Comparison of ENCODE assay signal across 8 cellular contexts in the genomic region with DNA sequence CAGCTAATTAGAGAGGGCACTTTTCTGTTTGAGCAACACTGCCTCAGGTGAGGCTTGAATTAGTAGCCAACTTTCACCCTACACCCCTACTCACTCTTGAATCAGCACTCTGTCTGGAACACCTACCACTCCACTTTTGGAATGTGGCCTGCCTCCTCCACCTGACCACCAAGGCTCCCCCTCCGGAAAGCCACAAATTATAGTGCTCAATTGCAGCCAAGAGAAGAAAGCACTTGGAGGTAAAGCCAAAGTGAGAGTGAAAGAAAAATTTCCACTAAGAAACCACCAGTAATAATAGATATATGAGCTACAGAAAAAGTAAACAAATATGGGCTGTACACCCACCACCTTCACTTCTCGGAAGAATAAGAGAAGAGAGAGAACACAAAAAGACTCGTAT. TPM values are rescaled to one million over a fixed set of nuclear protein-coding genes. Genes with fewer than 3 reads are reported as not detected.
A peak's percentile ranks its signal among the peaks of the same experiment; 100 is the strongest.
DNase-seq lines count a peak whose midpoint lies in the region; ATAC-seq and TF ChIP-seq lines count a peak whose summit lies in the region.

No MANE protein-coding gene starts in this region.

- H4K20me1 ChIP-seq in HCT116 (ENCODE audit: insufficient read depth): no peaks in the 10 kb centered on the region

- H3K9me3 ChIP-seq in HCT116 (ENCODE audit: control insufficient read depth in 1 of 2, insufficient read depth in 1 of 2, low read depth in 1 of 2, low read length in 2 of 2) (no peaks in the 10 kb centered on the region), ascending aorta (no peaks in the 10 kb centered on the region)

- H3K9ac ChIP-seq in HCT116 (ENCODE audit: low read length): no peak overlapping the region

- H3K9me3 Mint-ChIP-seq in mesothelial cell of epicardium: no peaks in the 10 kb centered on the region

- TF ChIP-seq RAD21 in HCT116 (IDR thresholded peaks at IDR 0.05; ENCODE audit: low read depth): no peak

- H3K27ac ChIP-seq in HCT116 (ENCODE audit: low read depth, low read length) (peak overlapping the region; percentile 23; the same call in 1 of the 2 replicates), ascending aorta (no peak overlapping the region)

- peaks cover 33 to 37% of the 10 kb centered on the region in 2 experiments; a peak in 3 of 4 replicates for H3K4me1 ChIP-seq in HCT116 (ENCODE audit: control insufficient read depth in 1 of 2, insufficient read depth in 2 of 2, low read length in 2 of 2)
- H3K4me1 ChIP-seq in ascending aorta: peaks cover 0 to 6% of the 10 kb centered on the region in 2 donors

- CTCF ChIA-PET in HCT116 (lab: Charles Lee): no interaction called here

- no peaks in the 10 kb centered on the region for H3K36me3 Mint-ChIP-seq in mesothelial cell of epicardium

- no peaks in the 10 kb centered on the region for H3K27me3 Mint-ChIP-seq in mesothelial cell of epicardium (ENCODE audit: low read depth)

- H3K9me2 ChIP-seq in HCT116 (ENCODE audit: insufficient read depth): no peaks in the 10 kb centered on the region

- peaks cover 93% of the 10 kb centered on the region for H3K79me2 ChIP-seq in HCT116 (ENCODE audit: insufficient read depth, low read length)

- no peak overlapping the region for H2AFZ ChIP-seq in HCT116 (ENCODE audit: low read depth, low read length, poor library complexity, severe bottlenecking)

- peak; percentile 75 for ATAC-seq in GM18858 (IDR thresholded peaks at IDR 0.05; ENCODE audit: unreplicated experiment)
- ATAC-seq in HCT116: peak; percentile 38; the same call in 1 of the 2 replicates

- intact Hi-C loops in HCT116 (cut with micrococcal nuclease) (no loop called here), ascending aorta (cut with DNase I) (no loop called here)

- H3K27me3 ChIP-seq in HCT116 (ENCODE audit: insufficient read depth, low read length): no peaks in the 10 kb centered on the region
- H3K27me3 ChIP-seq in ascending aorta: no peaks in the 10 kb centered on the region

- TF ChIP-seq CTCF in HCT116 (IDR thresholded peaks at IDR 0.05 in 2 of 3, conservative IDR thresholded peaks at IDR 0.05 in 1 of 3; ENCODE audit: borderline replicate concordance in 1 of 3, insufficient read depth in 1 of 3, low read depth in 2 of 3, low read length in 2 of 3) (no peak), mesothelial cell of epicardium (IDR thresholded peaks at IDR 0.05; ENCODE audit: unreplicated experiment) (no peak), ascending aorta (IDR thresholded peaks at IDR 0.05) (no peak)

- peaks cover 28% of the 10 kb centered on the region for H3K4me1 Mint-ChIP-seq in mesothelial cell of epicardium

- peak overlapping the region; percentile 27 for H3K27ac Mint-ChIP-seq in mesothelial cell of epicardium

- H3K4me3 Mint-ChIP-seq in mesothelial cell of epicardium: no peak overlapping the region

- BruUV-seq in HCT116 (replicated peaks; lab: Mats Ljungman, UMichigan): no TSS peak

- no peak overlapping the region for H3K4me2 ChIP-seq in HCT116 (ENCODE audit: low read length)

- RAD21 ChIA-PET in HCT116 (lab: Charles Lee; ENCODE audit: low non-redundant PET in 1 of 2, low total read pairs in 2 of 2, uncharacterized antibody in 2 of 2, unreplicated experiment in 2 of 2): no interaction called here

- DNase-seq in HCT116 (ENCODE audit: low read depth, low spot score): no peak
- DNase-seq in NCI-H69 (lab: John Stamatoyannopoulos, UW): peak; percentile 65
- DNase-seq in mesothelial cell of epicardium (ENCODE audit: low spot score in 2 of 2, unreplicated experiment in 2 of 2): no peak
- no peak for DNase-seq in DMS 273 treated with DMSO at 0.1 percent for 48 hours (lab: John Stamatoyannopoulos, UW)
- no peak for DNase-seq in NCI-H187 treated with DMSO at 0.1 percent for 48 hours (lab: John Stamatoyannopoulos, UW)
- no peak for DNase-seq in COLO668 (lab: John Stamatoyannopoulos, UW; ENCODE audit: unreplicated experiment)
- no peak for DNase-seq in ascending aorta (ENCODE audit: low spot score in 2 of 2)

- H3K36me3 ChIP-seq in HCT116 (ENCODE audit: control insufficient read depth in 1 of 2, insufficient read depth in 2 of 2, low read length in 2 of 2) (no peaks in the 10 kb centered on the region), ascending aorta (no peaks in the 10 kb centered on the region)

- H3K4me3 ChIP-seq in HCT116 (replicated peaks in 1 of 2; ENCODE audit: low read depth in 1 of 2, low read length in 2 of 2): no peak overlapping the region
- peak overlapping the region in 1 of 2 donors; percentile 21 for H3K4me3 ChIP-seq in ascending aorta

- no peak for TF ChIP-seq POLR2A in HCT116 (IDR thresholded peaks at IDR 0.05; ENCODE audit: borderline replicate concordance, extremely low read depth, insufficient read depth, insufficient read length)

- POLR2A ChIA-PET in HCT116 (lab: Charles Lee): interaction anchor here (1.2 to 1.7 kb wide), 2 partner anchors 21 to 42 kb away, joined by 3 to 4 read pairs; partner anchors contain the start of gene PPP3CA

TF ChIP-seq in HCT116, 20 proteins besides CTCF, POLR2A, EP300 and RAD21:
- TF ChIP-seq, protein P1, sequence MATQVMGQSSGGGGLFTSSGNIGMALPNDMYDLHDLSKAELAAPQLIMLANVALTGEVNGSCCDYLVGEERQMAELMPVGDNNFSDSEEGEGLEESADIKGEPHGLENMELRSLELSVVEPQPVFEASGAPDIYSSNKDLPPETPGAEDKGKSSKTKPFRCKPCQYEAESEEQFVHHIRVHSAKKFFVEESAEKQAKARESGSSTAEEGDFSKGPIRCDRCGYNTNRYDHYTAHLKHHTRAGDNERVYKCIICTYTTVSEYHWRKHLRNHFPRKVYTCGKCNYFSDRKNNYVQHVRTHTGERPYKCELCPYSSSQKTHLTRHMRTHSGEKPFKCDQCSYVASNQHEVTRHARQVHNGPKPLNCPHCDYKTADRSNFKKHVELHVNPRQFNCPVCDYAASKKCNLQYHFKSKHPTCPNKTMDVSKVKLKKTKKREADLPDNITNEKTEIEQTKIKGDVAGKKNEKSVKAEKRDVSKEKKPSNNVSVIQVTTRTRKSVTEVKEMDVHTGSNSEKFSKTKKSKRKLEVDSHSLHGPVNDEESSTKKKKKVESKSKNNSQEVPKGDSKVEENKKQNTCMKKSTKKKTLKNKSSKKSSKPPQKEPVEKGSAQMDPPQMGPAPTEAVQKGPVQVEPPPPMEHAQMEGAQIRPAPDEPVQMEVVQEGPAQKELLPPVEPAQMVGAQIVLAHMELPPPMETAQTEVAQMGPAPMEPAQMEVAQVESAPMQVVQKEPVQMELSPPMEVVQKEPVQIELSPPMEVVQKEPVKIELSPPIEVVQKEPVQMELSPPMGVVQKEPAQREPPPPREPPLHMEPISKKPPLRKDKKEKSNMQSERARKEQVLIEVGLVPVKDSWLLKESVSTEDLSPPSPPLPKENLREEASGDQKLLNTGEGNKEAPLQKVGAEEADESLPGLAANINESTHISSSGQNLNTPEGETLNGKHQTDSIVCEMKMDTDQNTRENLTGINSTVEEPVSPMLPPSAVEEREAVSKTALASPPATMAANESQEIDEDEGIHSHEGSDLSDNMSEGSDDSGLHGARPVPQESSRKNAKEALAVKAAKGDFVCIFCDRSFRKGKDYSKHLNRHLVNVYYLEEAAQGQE (IDR thresholded peaks at IDR 0.05; ENCODE audit: low read depth): no peak
- TF ChIP-seq EZH2phosphoT487 (IDR thresholded peaks at IDR 0.05; ENCODE audit: borderline replicate concordance) (no peak), CEBPB (IDR thresholded peaks at IDR 0.05; ENCODE audit: low read depth) (no peak), SP1 (IDR thresholded peaks at IDR 0.05; ENCODE audit: low read depth) (no peak), JUND (IDR thresholded peaks at IDR 0.05) (no peak)
TF ChIP-seq in HCT116: peak in this region for 0.

RNA-seq across cellular contexts. Expression of gene PPP3CA, which starts 41.1 kb away (rescaled TPM):
- total RNA-seq in HCT116 (2021; ENCODE audit: unreplicated experiment) (133 TPM), mesothelial cell of epicardium (23.5 to 25.8 TPM (median 24.1 TPM) in 3 replicates), ascending aorta (64.5 TPM)
- 34.1 and 53.4 TPM in 2 replicates for polyA plus RNA-seq in HCT116 (2012)
